In the genomic region with DNA sequence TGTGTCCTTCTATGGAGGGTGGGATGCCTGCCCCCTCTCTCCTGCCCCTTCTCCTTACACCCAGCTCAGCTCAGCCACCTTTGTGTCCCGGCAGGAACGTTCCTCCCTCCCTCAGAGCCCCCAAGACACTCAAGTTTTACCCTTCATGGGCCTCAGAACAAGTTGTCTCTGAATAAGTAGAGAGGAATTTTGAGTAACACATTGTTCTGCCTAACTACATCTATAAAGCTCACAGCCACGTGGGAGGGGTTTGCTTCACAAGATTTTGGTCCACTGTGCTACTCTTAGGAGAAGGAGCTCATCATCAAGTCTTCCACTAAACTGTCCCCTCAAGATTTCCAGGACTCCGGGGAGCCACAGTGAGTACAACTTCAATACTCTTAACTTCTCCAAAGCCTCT, we compare ENCODE assay signal across 18 cellular contexts.
"Had no signal": no experiment of that assay in that cellular context is flagged by ENCODE, and none has a peak within 500 bp of the region (broad histone marks: within the 10 kb centered on the region; RNA-seq: fewer than 3 reads in every experiment).

No MANE protein-coding gene starts in this region.

- H3K36me3 ChIP-seq: brain microvascular endothelial cell, esophagus muscularis mucosa, pancreas, upper lobe of left lung had no signal

- H3K27me3 ChIP-seq: brain microvascular endothelial cell, esophagus muscularis mucosa, pancreas, upper lobe of left lung had no signal

- DNase-seq: activated B cell treated with CpG ODN at 0.5 μM for 24 hours; activated CD4-positive, alpha-beta T cell treated with anti-CD3 and anti-CD28 coated beads, Interleukin-2, amount 10 ng/mL, durations not matched to agents 24 days and 14 days; activated CD8-positive, alpha-beta memory T cell treated with anti-CD3 and anti-CD28 coated beads for 24 hours; activated gamma-delta T cell treated with Interleukin-2 at 50 U/mL for 16 hours; brain microvascular endothelial cell; cortex of kidney; effector CD4-positive, alpha-beta T cell; foreskin melanocyte; nephron progenitor cell; pancreas; retina; stimulated activated CD4-positive, alpha-beta T cell treated with anti-CD3 and anti-CD28 coated beads, Interleukin-15, amount 100 ng/mL, for 24 hours; stimulated activated CD4-positive, alpha-beta T cell treated with anti-CD3 and anti-CD28 coated beads, Interleukin-4, amount 100 ng/mL, for 24 hours; stimulated activated CD8-positive, alpha-beta memory T cell treated with anti-CD3 and anti-CD28 coated beads, Interleukin-4, amount 100 ng/mL, for 48 hours; stimulated activated naive CD4-positive, alpha-beta T cell treated with Interleukin-2 at 50 U/mL for 16 hours; T-helper 2 cell; upper lobe of left lung had no signal

- H3K4me1 ChIP-seq: pancreas had no signal

- ATAC-seq: pancreas had no signal

- H3K9me3 ChIP-seq: esophagus muscularis mucosa, pancreas, upper lobe of left lung had no signal

- H3K4me3 ChIP-seq: esophagus muscularis mucosa, pancreas, upper lobe of left lung had no signal

- H3K27ac ChIP-seq: brain microvascular endothelial cell, esophagus muscularis mucosa, pancreas, upper lobe of left lung had no signal
